Comparison of ENCODE assay signal across 2 cellular contexts in genomic region chr6:47169785-47170685, GRCh38.
TF ChIP-seq lines count a peak whose summit lies in the region.

No MANE protein-coding gene starts in this region.

TF ChIP-seq in HepG2, 621 proteins besides CTCF, POLR2A, EP300 and RAD21 (continued from another document):
- no peak for TF ChIP-seq ZNF564 (CRISPR knock-in tag; IDR thresholded peaks at IDR 0.05)

TF ChIP-seq in GM23338, 12 proteins besides CTCF, POLR2A, EP300 and RAD21 (continued from another document):
- TF ChIP-seq ZNF462 (CRISPR knock-in tag; IDR thresholded peaks at IDR 0.05) (no peak), NANOG (IDR thresholded peaks at IDR 0.05; ENCODE audit: borderline replicate concordance) (no peak), STAT1 (IDR thresholded peaks at IDR 0.05; ENCODE audit: unreplicated experiment) (no peak), ETS1 (IDR thresholded peaks at IDR 0.05) (no peak), ZNF331 (CRISPR knock-in tag; IDR thresholded peaks at IDR 0.05; ENCODE audit: low read depth) (no peak), CREB1 (CRISPR knock-in tag; IDR thresholded peaks at IDR 0.05; ENCODE audit: low read depth) (no peak), JUNB (IDR thresholded peaks at IDR 0.05; ENCODE audit: unreplicated experiment) (no peak), REST (IDR thresholded peaks at IDR 0.05; ENCODE audit: unreplicated experiment) (no peak), ZNF114 (CRISPR knock-in tag; IDR thresholded peaks at IDR 0.05) (no peak)
